ENCODE assay signal across 8 cellular contexts in genomic region chr18:11850821-11851155, GRCh38. TPM values are rescaled to one million over a fixed set of nuclear protein-coding genes. Genes with fewer than 3 reads are reported as not detected.
DNase-seq lines count a peak whose midpoint lies in the region; ATAC-seq and TF ChIP-seq lines count a peak whose summit lies in the region.

No MANE protein-coding gene starts in this region.

- POLR2A ChIA-PET in A673 (lab: Charles Lee; ENCODE audit: low non-redundant PET) (no interaction called here), RWPE1 (lab: Yijun Ruan, JAX; ENCODE audit: low non-redundant PET) (no interaction called here)

- H3K9me3 ChIP-seq in A673 (ENCODE audit: low read depth, low read length, poor library complexity, severe bottlenecking) = no peaks in the 10 kb centered on the region

- intact Hi-C loops in A673 (cut with micrococcal nuclease; ENCODE audit: unreplicated experiment) = loop anchor here (10.0 kb wide), 1 partner anchor 134 kb away; the partner anchor contains the start of gene IMPA2
- intact Hi-C loops in natural killer cell (cut with micrococcal nuclease) = loop anchor here (1.0 to 5.0 kb wide), 3 partner anchors 43 to 98 kb away; partner anchors contain the start of gene MPPE1

- CTCF ChIA-PET in A673 (lab: Charles Lee) = no interaction called here
- CTCF ChIA-PET in RWPE1 (lab: Yijun Ruan, JAX) = interaction anchor here (2.1 kb wide), 1 partner anchor 118 kb away, joined by 5 read pairs; no protein-coding TSS in a partner anchor

- H3K27ac Mint-ChIP-seq in natural killer cell = peak overlapping the region; percentile 100

- H3K4me3 ChIP-seq in A673 (ENCODE audit: low read depth, low read length, poor library complexity, severe bottlenecking) (peak overlapping the region; percentile 82), epithelial cell of proximal tubule (ENCODE audit: low read depth, low read length) (peak overlapping the region; percentile 77)

- no peak for TF ChIP-seq CTCF in A673 (conservative IDR thresholded peaks at IDR 0.05; ENCODE audit: low read depth, low read length)
- no peak for TF ChIP-seq CTCF in RWPE1 (conservative IDR thresholded peaks at IDR 0.05; ENCODE audit: low read depth)
- no peak for TF ChIP-seq CTCF in epithelial cell of proximal tubule (conservative IDR thresholded peaks at IDR 0.05; ENCODE audit: low read depth, low read length)
- TF ChIP-seq CTCF in natural killer cell (IDR thresholded peaks at IDR 0.05) = no peak

- no peaks in the 10 kb centered on the region for H3K36me3 ChIP-seq in A673 (ENCODE audit: insufficient read depth, low read length, poor library complexity, severe bottlenecking)

- peaks cover 3% of the 10 kb centered on the region for H3K4me1 ChIP-seq in A673 (ENCODE audit: insufficient read depth, low read length, poor library complexity, severe bottlenecking)

- H3K4me3 Mint-ChIP-seq in natural killer cell = peak overlapping the region; percentile 100

- TSS peak; percentile 82 for BruUV-seq in A673 (replicated peaks; lab: Mats Ljungman, UMichigan)

- ATAC-seq in GM18858 (IDR thresholded peaks at IDR 0.05; ENCODE audit: unreplicated experiment) (peak; percentile 21), HG03097 (IDR thresholded peaks at IDR 0.05; ENCODE audit: low FRiP score, unreplicated experiment) (peak; percentile 32), natural killer cell (peak; percentile 54 to 66 (median 60))

- H3K27ac ChIP-seq in A673 (ENCODE audit: low read depth, low read length, poor library complexity, severe bottlenecking) = peak overlapping the region; percentile 45
- H3K27ac ChIP-seq in RWPE1 = peak overlapping the region; percentile 86

- H3K27me3 Mint-ChIP-seq in natural killer cell (ENCODE audit: low read depth in 2 of 2) = no peaks in the 10 kb centered on the region

- peaks cover 4% of the 10 kb centered on the region for H3K27me3 ChIP-seq in A673 (replicated peaks; ENCODE audit: insufficient read depth, low read depth, low read length, poor library complexity)

- peak; percentile 56 for DNase-seq in A673 (ENCODE audit: low spot score)
- DNase-seq in RWPE1 (ENCODE audit: low spot score) = peak; percentile 26
- peak; percentile 52 for DNase-seq in epithelial cell of proximal tubule (ENCODE audit: low read depth)
- no peak for DNase-seq in natural killer cell
- DNase-seq in NK-92 treated with Interleukin-12 subunit alpha and Interleukin-12 subunit beta, amount 100 ng/mL, for 24 hours (lab: John Stamatoyannopoulos, UW) = no peak
- DNase-seq in NCI-H2107 treated with DMSO at 0.1 percent for 48 hours (lab: John Stamatoyannopoulos, UW; ENCODE audit: unreplicated experiment) = no peak

- H3K4me1 Mint-ChIP-seq in natural killer cell = peaks cover 43 to 46% of the 10 kb centered on the region in 2 donors

- H3K36me3 Mint-ChIP-seq in natural killer cell = peaks cover 7% of the 10 kb centered on the region

- no peaks in the 10 kb centered on the region for H3K9me3 Mint-ChIP-seq in natural killer cell

RNA-seq across cellular contexts. Expression of gene CHMP1B, which starts 0.4 kb away (rescaled TPM):
- total RNA-seq in A673 (2021) (17.1 and 19.1 TPM in 2 replicates), epithelial cell of proximal tubule (37.7 and 69.8 TPM in 2 replicates), natural killer cell (100 to 1,000 TPM in 2 of 3 donors, 10 to 100 TPM in 1; 99.4 to 132 (median 110) TPM)

RNA-seq across cellular contexts. Expression of gene MPPE1, which starts 57.3 kb away (rescaled TPM):
- total RNA-seq in A673 (2021) (17.6 and 18.4 TPM in 2 replicates), epithelial cell of proximal tubule (15.2 and 32.5 TPM in 2 replicates), natural killer cell (100 to 1,000 TPM in 2 of 3 donors, 10 to 100 TPM in 1; 98.3 to 110 (median 105) TPM)

Comparison
In these comparisons a context has a peak if more than half of its experiments do, and no peak if none do; other contexts are left out.
1. DNase-seq: peak in A673 (single experiment), RWPE1 (single experiment) and epithelial cell of proximal tubule (single experiment); none in natural killer cell (single experiment), NK-92 treated with Interleukin-12 subunit alpha and Interleukin-12 subunit beta, amount 100 ng/mL, for 24 hours (single experiment) and NCI-H2107 treated with DMSO at 0.1 percent for 48 hours (single experiment).
2. Peak in every context shown above with its lines, with median percentiles within 50 percentile points of each other: ATAC-seq.